ENCODE assay signal across 8 cellular contexts in the genomic region with DNA sequence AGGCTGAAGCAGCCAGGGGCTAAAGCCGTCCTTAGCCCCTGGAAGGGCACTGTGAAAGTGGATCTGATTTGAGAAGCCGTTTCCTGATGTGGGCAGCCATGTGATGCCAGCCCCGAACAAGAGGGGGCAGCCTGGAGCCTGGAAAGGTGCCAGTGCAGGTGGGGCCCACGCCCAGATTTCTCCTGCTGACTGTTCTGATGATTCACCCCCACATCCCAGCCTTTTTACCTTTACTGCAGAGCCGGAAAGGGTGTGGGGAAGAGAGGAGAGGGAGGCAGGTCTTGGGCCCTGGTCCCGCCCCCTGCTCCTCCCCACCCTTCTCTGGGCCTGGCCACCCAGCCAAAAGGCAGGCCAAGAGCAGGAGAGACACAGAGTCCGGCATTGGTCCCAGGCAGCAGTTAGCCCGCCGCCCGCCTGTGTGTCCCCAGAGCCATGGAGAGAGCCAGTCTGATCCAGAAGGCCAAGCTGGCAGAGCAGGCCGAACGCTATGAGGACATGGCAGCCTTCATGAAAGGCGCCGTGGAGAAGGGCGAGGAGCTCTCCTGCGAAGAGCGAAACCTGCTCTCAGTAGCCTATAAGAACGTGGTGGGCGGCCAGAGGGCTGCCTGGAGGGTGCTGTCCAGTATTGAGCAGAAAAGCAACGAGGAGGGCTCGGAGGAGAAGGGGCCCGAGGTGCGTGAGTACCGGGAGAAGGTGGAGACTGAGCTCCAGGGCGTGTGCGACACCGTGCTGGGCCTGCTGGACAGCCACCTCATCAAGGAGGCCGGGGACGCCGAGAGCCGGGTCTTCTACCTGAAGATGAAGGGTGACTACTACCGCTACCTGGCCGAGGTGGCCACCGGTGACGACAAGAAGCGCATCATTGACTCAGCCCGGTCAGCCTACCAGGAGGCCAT. TPM values are rescaled to one million over a fixed set of nuclear protein-coding genes. Genes with fewer than 3 reads are reported as not detected.
DNase-seq lines count a peak whose midpoint lies in the region; ATAC-seq and TF ChIP-seq lines count a peak whose summit lies in the region.

A gene (plus strand): TSS at position 369 of the 896 bp plus-strand sequence. CDS start 64 bp downstream, at position 433.

- H3K27ac ChIP-seq in gastroesophageal sphincter (peak within 1 kb of the TSS in 3 of 4 donors; percentile 92 to 99 (median 97)), skeletal muscle tissue (ENCODE audit: low read depth, low read length) (peak within 1 kb of the TSS; percentile 70)

- DNase-seq in NCI-H82 (lab: John Stamatoyannopoulos, UW) (peak; percentile 46), NCI-H82 treated with DMSO at 0.1 percent for 48 hours (lab: John Stamatoyannopoulos, UW; ENCODE audit: unreplicated experiment) (no peak), NCI-H2196 treated with DMSO at 0.1 percent for 48 hours (lab: John Stamatoyannopoulos, UW; ENCODE audit: unreplicated experiment) (peak; percentile 90), activated T-cell treated with anti-CD3 and anti-CD28 coated beads for 4 hours (peak; percentile 32), D341Med (ENCODE audit: low spot score) (no peak)

- H3K4me3 ChIP-seq in gastroesophageal sphincter = peak within 1 kb of the TSS in 1 of 2 donors; percentile 57
- H3K4me3 ChIP-seq in skeletal muscle tissue (ENCODE audit: low read length in 3 of 3) = peak within 1 kb of the TSS; percentile 90 to 91 (median 91)

- ATAC-seq in gastroesophageal sphincter = no peak
- ATAC-seq in GM18907 (IDR thresholded peaks at IDR 0.05; ENCODE audit: unreplicated experiment) = no peak

- no peak for TF ChIP-seq POLR2A in gastroesophageal sphincter (IDR thresholded peaks at IDR 0.05)

- H3K4me1 ChIP-seq in gastroesophageal sphincter (peaks cover 0 to 22% (median 10%) of the 10 kb centered on the region in 3 donors), skeletal muscle tissue (ENCODE audit: control insufficient read depth in 3 of 3, insufficient read depth in 3 of 3, low read length in 3 of 3) (peaks cover 14 to 22% (median 15%) of the 10 kb centered on the region in 3 donors)

- no peak for TF ChIP-seq CTCF in gastroesophageal sphincter (IDR thresholded peaks at IDR 0.05)

- no peaks in the 10 kb centered on the region for H3K9me3 ChIP-seq in gastroesophageal sphincter
- H3K9me3 ChIP-seq in skeletal muscle tissue (ENCODE audit: control insufficient read depth in 3 of 3, low read length in 3 of 3) = no peaks in the 10 kb centered on the region

- no peaks in the 10 kb centered on the region for H3K27me3 ChIP-seq in gastroesophageal sphincter
- H3K27me3 ChIP-seq in skeletal muscle tissue (ENCODE audit: control insufficient read depth in 3 of 3, insufficient read depth in 3 of 3, low read length in 3 of 3) = no peaks in the 10 kb centered on the region

- no peak for TF ChIP-seq EP300 in gastroesophageal sphincter (IDR thresholded peaks at IDR 0.05)

- H3K9ac ChIP-seq in skeletal muscle tissue (ENCODE audit: low read depth in 1 of 3, low read length in 3 of 3) = peak within 1 kb of the TSS in 2 of 3 donors; percentile 69 to 84

- H3K36me3 ChIP-seq in gastroesophageal sphincter (peaks cover 0 to 7% of the 10 kb centered on the region in 2 donors), skeletal muscle tissue (ENCODE audit: control insufficient read depth in 3 of 3, insufficient read depth in 3 of 3, low read length in 3 of 3) (no peaks in the 10 kb centered on the region)

- whole genome bisulfite sequencing in gastroesophageal sphincter (ENCODE audit: low coverage in 1 of 2), 2 donors = 80 to 87% methylated on average over 1 to 22 of the region's 37 CpGs

RNA-seq across cellular contexts. Expression of the gene that starts here (rescaled TPM):
- 10 to 100 TPM in 2 of 4 donors, 1 to 10 TPM in 1, under 1 TPM in 1; 0.81 to 51.6 (median 6.9) TPM for total RNA-seq in gastroesophageal sphincter
- not detected for total RNA-seq in skeletal muscle tissue

Comparison
In these comparisons a context has a peak if more than half of its experiments do, and no peak if none do; other contexts are left out.
1. DNase-seq: peak in NCI-H82 (single experiment), NCI-H2196 treated with DMSO at 0.1 percent for 48 hours (single experiment) and activated T-cell treated with anti-CD3 and anti-CD28 coated beads for 4 hours (single experiment); none in NCI-H82 treated with DMSO at 0.1 percent for 48 hours (single experiment) and D341Med (single experiment).